Comparison of ENCODE assay signal across 1 cellular context in genomic region chr7:8040768-8041369, GRCh38.
TF ChIP-seq lines count a peak whose summit lies in the region.

No MANE protein-coding gene starts in this region.

TF ChIP-seq in GM23338, 12 proteins besides CTCF, POLR2A, EP300 and RAD21 (continued from another document):
- TF ChIP-seq, protein P1, sequence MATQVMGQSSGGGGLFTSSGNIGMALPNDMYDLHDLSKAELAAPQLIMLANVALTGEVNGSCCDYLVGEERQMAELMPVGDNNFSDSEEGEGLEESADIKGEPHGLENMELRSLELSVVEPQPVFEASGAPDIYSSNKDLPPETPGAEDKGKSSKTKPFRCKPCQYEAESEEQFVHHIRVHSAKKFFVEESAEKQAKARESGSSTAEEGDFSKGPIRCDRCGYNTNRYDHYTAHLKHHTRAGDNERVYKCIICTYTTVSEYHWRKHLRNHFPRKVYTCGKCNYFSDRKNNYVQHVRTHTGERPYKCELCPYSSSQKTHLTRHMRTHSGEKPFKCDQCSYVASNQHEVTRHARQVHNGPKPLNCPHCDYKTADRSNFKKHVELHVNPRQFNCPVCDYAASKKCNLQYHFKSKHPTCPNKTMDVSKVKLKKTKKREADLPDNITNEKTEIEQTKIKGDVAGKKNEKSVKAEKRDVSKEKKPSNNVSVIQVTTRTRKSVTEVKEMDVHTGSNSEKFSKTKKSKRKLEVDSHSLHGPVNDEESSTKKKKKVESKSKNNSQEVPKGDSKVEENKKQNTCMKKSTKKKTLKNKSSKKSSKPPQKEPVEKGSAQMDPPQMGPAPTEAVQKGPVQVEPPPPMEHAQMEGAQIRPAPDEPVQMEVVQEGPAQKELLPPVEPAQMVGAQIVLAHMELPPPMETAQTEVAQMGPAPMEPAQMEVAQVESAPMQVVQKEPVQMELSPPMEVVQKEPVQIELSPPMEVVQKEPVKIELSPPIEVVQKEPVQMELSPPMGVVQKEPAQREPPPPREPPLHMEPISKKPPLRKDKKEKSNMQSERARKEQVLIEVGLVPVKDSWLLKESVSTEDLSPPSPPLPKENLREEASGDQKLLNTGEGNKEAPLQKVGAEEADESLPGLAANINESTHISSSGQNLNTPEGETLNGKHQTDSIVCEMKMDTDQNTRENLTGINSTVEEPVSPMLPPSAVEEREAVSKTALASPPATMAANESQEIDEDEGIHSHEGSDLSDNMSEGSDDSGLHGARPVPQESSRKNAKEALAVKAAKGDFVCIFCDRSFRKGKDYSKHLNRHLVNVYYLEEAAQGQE (IDR thresholded peaks at IDR 0.05; ENCODE audit: unreplicated experiment) = no peak
- TF ChIP-seq, protein P2, sequence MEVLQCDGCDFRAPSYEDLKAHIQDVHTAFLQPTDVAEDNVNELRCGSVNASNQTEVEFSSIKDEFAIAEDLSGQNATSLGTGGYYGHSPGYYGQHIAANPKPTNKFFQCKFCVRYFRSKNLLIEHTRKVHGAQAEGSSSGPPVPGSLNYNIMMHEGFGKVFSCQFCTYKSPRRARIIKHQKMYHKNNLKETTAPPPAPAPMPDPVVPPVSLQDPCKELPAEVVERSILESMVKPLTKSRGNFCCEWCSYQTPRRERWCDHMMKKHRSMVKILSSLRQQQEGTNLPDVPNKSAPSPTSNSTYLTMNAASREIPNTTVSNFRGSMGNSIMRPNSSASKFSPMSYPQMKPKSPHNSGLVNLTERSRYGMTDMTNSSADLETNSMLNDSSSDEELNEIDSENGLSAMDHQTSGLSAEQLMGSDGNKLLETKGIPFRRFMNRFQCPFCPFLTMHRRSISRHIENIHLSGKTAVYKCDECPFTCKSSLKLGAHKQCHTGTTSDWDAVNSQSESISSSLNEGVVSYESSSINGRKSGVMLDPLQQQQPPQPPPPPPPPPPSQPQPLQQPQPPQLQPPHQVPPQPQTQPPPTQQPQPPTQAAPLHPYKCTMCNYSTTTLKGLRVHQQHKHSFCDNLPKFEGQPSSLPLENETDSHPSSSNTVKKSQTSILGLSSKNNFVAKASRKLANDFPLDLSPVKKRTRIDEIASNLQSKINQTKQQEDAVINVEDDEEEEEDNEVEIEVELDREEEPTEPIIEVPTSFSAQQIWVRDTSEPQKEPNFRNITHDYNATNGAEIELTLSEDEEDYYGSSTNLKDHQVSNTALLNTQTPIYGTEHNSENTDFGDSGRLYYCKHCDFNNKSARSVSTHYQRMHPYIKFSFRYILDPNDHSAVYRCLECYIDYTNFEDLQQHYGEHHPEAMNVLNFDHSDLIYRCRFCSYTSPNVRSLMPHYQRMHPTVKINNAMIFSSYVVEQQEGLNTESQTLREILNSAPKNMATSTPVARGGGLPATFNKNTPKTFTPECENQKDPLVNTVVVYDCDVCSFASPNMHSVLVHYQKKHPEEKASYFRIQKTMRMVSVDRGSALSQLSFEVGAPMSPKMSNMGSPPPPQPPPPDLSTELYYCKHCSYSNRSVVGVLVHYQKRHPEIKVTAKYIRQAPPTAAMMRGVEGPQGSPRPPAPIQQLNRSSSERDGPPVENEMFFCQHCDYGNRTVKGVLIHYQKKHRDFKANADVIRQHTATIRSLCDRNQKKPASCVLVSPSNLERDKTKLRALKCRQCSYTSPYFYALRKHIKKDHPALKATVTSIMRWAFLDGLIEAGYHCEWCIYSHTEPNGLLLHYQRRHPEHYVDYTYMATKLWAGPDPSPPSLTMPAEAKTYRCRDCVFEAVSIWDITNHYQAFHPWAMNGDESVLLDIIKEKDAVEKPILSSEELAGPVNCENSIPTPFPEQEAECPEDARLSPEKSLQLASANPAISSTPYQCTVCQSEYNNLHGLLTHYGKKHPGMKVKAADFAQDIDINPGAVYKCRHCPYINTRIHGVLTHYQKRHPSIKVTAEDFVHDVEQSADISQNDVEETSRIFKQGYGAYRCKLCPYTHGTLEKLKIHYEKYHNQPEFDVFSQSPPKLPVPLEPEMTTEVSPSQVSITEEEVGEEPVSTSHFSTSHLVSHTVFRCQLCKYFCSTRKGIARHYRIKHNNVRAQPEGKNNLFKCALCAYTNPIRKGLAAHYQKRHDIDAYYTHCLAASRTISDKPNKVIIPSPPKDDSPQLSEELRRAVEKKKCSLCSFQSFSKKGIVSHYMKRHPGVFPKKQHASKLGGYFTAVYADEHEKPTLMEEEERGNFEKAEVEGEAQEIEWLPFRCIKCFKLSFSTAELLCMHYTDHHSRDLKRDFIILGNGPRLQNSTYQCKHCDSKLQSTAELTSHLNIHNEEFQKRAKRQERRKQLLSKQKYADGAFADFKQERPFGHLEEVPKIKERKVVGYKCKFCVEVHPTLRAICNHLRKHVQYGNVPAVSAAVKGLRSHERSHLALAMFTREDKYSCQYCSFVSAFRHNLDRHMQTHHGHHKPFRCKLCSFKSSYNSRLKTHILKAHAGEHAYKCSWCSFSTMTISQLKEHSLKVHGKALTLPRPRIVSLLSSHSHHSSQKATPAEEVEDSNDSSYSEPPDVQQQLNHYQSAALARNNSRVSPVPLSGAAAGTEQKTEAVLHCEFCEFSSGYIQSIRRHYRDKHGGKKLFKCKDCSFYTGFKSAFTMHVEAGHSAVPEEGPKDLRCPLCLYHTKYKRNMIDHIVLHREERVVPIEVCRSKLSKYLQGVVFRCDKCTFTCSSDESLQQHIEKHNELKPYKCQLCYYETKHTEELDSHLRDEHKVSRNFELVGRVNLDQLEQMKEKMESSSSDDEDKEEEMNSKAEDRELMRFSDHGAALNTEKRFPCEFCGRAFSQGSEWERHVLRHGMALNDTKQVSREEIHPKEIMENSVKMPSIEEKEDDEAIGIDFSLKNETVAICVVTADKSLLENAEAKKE (CRISPR knock-in tag; IDR thresholded peaks at IDR 0.05) = no peak
